In genomic region chr2:240355001-240355891, GRCh38 we compare ENCODE assay signal across 22 cellular contexts.
DNase-seq lines count a peak whose midpoint lies in the region; ATAC-seq, FAIRE-seq and TF ChIP-seq lines count a peak whose summit lies in the region.
"Had no signal": no experiment of that assay in that cellular context is flagged by ENCODE, and none has a peak within 500 bp of the region (broad histone marks: within the 10 kb centered on the region; RNA-seq: fewer than 3 reads in every experiment).

No MANE protein-coding gene starts in this region.

- TF ChIP-seq POLR2A in breast epithelium (IDR thresholded peaks at IDR 0.05), result no peak

- H3K79me2 ChIP-seq in astrocyte (ENCODE audit: insufficient read depth, low read length), result no peaks in the 10 kb centered on the region

- H3K9me3 ChIP-seq in breast epithelium (peaks cover 7 to 12% of the 10 kb centered on the region in 2 donors), astrocyte (ENCODE audit: insufficient read depth, low read depth, low read length) (peaks cover 8% of the 10 kb centered on the region)

- H3K27ac Mint-ChIP-seq in MCF 10A (ENCODE audit: low read depth, unreplicated experiment) (no peak overlapping the region), astrocyte (ENCODE audit: unreplicated experiment) (peak overlapping the region; percentile 18)
- H3K27ac Mint-ChIP-seq: activated T-helper 2 cell treated with anti-CD3 and anti-CD28 coated beads, Interferon-gamma antibody, Interleukin-2, Interleukin-4, amounts not matched to agents 10 μg/mL and 5 μg/mL and 100 μg/mL, durations not matched to agents 14 hours and 24 hours and 36 hours; nephron had no signal

- no peaks in the 10 kb centered on the region for H4K20me1 ChIP-seq in astrocyte (ENCODE audit: insufficient read depth, low read length)

- DNase-seq in MCF 10A (ENCODE audit: unreplicated experiment), result peak; percentile 39
- DNase-seq in breast epithelium (ENCODE audit: low spot score in 2 of 2), result no peak
- DNase-seq in astrocyte (ENCODE audit: low read depth), result peak; percentile 45
- peak; percentile 48 for DNase-seq in fibroblast of villous mesenchyme (ENCODE audit: low read depth)
- DNase-seq in sciatic nerve (ENCODE audit: low spot score), result peak; percentile 44
- DNase-seq in retina, result no peak
- no peak for DNase-seq in NCI-H1694 (lab: John Stamatoyannopoulos, UW)
- DNase-seq: activated CD8-positive, alpha-beta memory T cell treated with anti-CD3 and anti-CD28 coated beads for 24 hours; body of pancreas; effector CD8-positive, alpha-beta T cell; left ventricle myocardium inferior; NCI-H1417; NCI-H345; sigmoid colon; stimulated activated naive CD4-positive, alpha-beta T cell had no signal

- no peaks in the 10 kb centered on the region for H3K4me1 Mint-ChIP-seq in MCF 10A (ENCODE audit: insufficient read depth, unreplicated experiment)
- peaks cover 2% of the 10 kb centered on the region for H3K4me1 Mint-ChIP-seq in astrocyte (ENCODE audit: low read depth, unreplicated experiment)
- H3K4me1 Mint-ChIP-seq: GM23338, IgD-negative memory B cell had no signal

- H3K4me3 ChIP-seq in breast epithelium (no peak overlapping the region), astrocyte (ENCODE audit: insufficient read depth, low read depth, low read length) (no peak overlapping the region), fibroblast of villous mesenchyme (ENCODE audit: low read depth, low read length) (no peak overlapping the region)
- H3K4me3 ChIP-seq: body of pancreas, GM23338, heart left ventricle, left ventricle myocardium inferior, sigmoid colon had no signal

- no peak overlapping the region for H3K4me3 Mint-ChIP-seq in MCF 10A (ENCODE audit: unreplicated experiment)
- no peak overlapping the region for H3K4me3 Mint-ChIP-seq in astrocyte (ENCODE audit: unreplicated experiment)
- H3K4me3 Mint-ChIP-seq: GM23338, IgD-negative memory B cell, nephron had no signal

- H3K36me3 ChIP-seq in breast epithelium (no peaks in the 10 kb centered on the region), astrocyte (ENCODE audit: insufficient read depth, low read length) (no peaks in the 10 kb centered on the region)
- H3K36me3 ChIP-seq: heart left ventricle, left ventricle myocardium inferior, sigmoid colon had no signal

- H3K27ac ChIP-seq in breast epithelium (no peak overlapping the region), astrocyte (ENCODE audit: low read depth, low read length) (no peak overlapping the region)
- H3K27ac ChIP-seq: body of pancreas, heart left ventricle, left ventricle myocardium inferior, sigmoid colon, VCaP had no signal

- intact Hi-C loops in MCF 10A (cut with micrococcal nuclease) (no loop called here), breast epithelium (cut with DNase I; ENCODE audit: low total_unique reads) (no loop called here), sciatic nerve (cut with DNase I) (no loop called here)

- ATAC-seq in sciatic nerve (no peak), HG03571 (IDR thresholded peaks at IDR 0.05; ENCODE audit: unreplicated experiment) (no peak)
- ATAC-seq: body of pancreas, GM23338, heart left ventricle had no signal

- H3K27me3 Mint-ChIP-seq in MCF 10A (ENCODE audit: insufficient read depth, unreplicated experiment) (peaks cover 22% of the 10 kb centered on the region), astrocyte (ENCODE audit: low read depth, unreplicated experiment) (peaks cover 27% of the 10 kb centered on the region)

- CTCF ChIA-PET in MCF 10A (lab: Yijun Ruan, JAX), result interaction anchor here (0.6 kb wide), 1 partner anchor 1838 kb away, joined by 3 read pairs; no protein-coding TSS in a partner anchor

- H3K27me3 ChIP-seq in breast epithelium (peaks cover 0 to 19% of the 10 kb centered on the region in 2 donors), astrocyte (ENCODE audit: insufficient read depth, low read length) (peaks cover 7% of the 10 kb centered on the region)
- H3K27me3 ChIP-seq: body of pancreas, sigmoid colon had no signal

- peaks cover under 1% of the 10 kb centered on the region for H3K9me3 Mint-ChIP-seq in MCF 10A (ENCODE audit: unreplicated experiment)
- peaks cover 21% of the 10 kb centered on the region for H3K9me3 Mint-ChIP-seq in astrocyte (ENCODE audit: unreplicated experiment)
- H3K9me3 Mint-ChIP-seq: activated T-helper 2 cell treated with anti-CD3 and anti-CD28 coated beads, Interferon-gamma antibody, Interleukin-2, Interleukin-4, amounts not matched to agents 10 μg/mL and 5 μg/mL and 100 μg/mL, durations not matched to agents 14 hours and 24 hours and 36 hours; IgD-negative memory B cell had no signal

- BruUV-seq in MCF 10A (replicated peaks; lab: Mats Ljungman, UMichigan), result no TSS peak

- TF ChIP-seq CTCF in MCF 10A (IDR thresholded peaks at IDR 0.05; ENCODE audit: unreplicated experiment) (no peak), breast epithelium (IDR thresholded peaks at IDR 0.05) (no peak), astrocyte (IDR thresholded peaks at IDR 0.05; ENCODE audit: insufficient read depth, low read depth, low read length) (no peak), fibroblast of villous mesenchyme (IDR thresholded peaks at IDR 0.05; ENCODE audit: insufficient read depth, low read depth, low read length) (no peak)

- no peaks in the 10 kb centered on the region for H3K36me3 Mint-ChIP-seq in MCF 10A (ENCODE audit: insufficient read depth, unreplicated experiment)
- no peaks in the 10 kb centered on the region for H3K36me3 Mint-ChIP-seq in astrocyte (ENCODE audit: low read depth, unreplicated experiment)
- H3K36me3 Mint-ChIP-seq: IgD-negative memory B cell had no signal

- POLR2A ChIA-PET in MCF 10A (lab: Yijun Ruan, JAX), result interaction anchor here (0.7 kb wide), 1 partner anchor 15 kb away, joined by 6 read pairs; no protein-coding TSS in a partner anchor

- no peak overlapping the region for H3K4me2 ChIP-seq in astrocyte (ENCODE audit: low read length)
- H3K4me2 ChIP-seq: GM23338 had no signal

- no peaks in the 10 kb centered on the region for H3K4me1 ChIP-seq in breast epithelium
- no peaks in the 10 kb centered on the region for H3K4me1 ChIP-seq in astrocyte (ENCODE audit: insufficient read depth, low read length)
- H3K4me1 ChIP-seq: body of pancreas had no signal

- no peak overlapping the region for H2AFZ ChIP-seq in astrocyte (ENCODE audit: low read depth, low read length)
- H2AFZ ChIP-seq: GM23338 had no signal

- no peak for FAIRE-seq in astrocyte (lab: Jason Lieb, UNC)

- H3K9ac ChIP-seq in astrocyte (ENCODE audit: low read length), result no peak overlapping the region

Comparison
In these comparisons a context has a peak if more than half of its experiments do, and no peak if none do; other contexts are left out.
1. DNase-seq: peak in MCF 10A (single experiment), astrocyte (single experiment), fibroblast of villous mesenchyme (single experiment) and sciatic nerve (single experiment); none in breast epithelium (0 of 2), retina (single experiment) and NCI-H1694 (single experiment).